27 cellular contexts compared by ENCODE assay signal in the genomic region with DNA sequence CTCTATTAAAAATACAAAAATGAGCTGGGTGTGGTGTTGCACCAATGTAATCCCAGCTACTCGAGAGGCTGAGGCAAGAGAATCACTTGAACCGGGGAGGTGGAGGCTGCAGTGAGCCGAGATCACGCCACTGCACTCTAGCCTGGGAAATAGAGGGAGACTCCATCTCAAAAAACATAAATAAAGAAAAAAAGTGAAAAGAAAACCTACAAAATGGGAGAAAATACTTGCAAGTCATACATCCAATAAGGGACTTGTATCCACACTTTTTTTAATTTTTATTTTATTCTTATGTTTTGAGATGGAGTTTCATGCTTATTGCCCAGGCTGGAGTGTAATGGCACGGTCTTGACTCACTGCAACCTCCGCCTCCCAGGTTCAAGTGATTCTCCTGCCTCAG.
"Had no signal": no experiment of that assay in that cellular context is flagged by ENCODE, and none has a peak within 500 bp of the region (broad histone marks: within the 10 kb centered on the region; RNA-seq: fewer than 3 reads in every experiment).

No MANE protein-coding gene starts in this region.

- ATAC-seq: activated CD8-positive, alpha-beta T cell treated with anti-CD3 and anti-CD28 coated beads, Interleukin-2, amount 10 ng/mL, durations not matched to agents 7 days and 5 days; activated naive CD8-positive, alpha-beta T cell treated with anti-CD3 and anti-CD28 coated beads, Interleukin-2, amount 50 U/mL, for 24 hours; Panc1; Right ventricle myocardium inferior had no signal

- DNase-seq: activated CD4-positive, alpha-beta T cell treated with anti-CD3 and anti-CD28 coated beads for 1 hour; activated CD4-positive, alpha-beta T cell treated with anti-CD3 and anti-CD28 coated beads for 48 hours; activated CD4-positive, alpha-beta T cell treated with anti-CD3 and anti-CD28 coated beads, Interleukin-2, amount 50 U/mL, for 48 hours; activated CD4-positive, CD25-positive, alpha-beta regulatory T cell; activated CD8-positive, alpha-beta T cell treated with anti-CD3 and anti-CD28 coated beads, Interleukin-2, amount 10 ng/mL, durations not matched to agents 7 days and 5 days; activated gamma-delta T cell; activated naive CD4-positive, alpha-beta T cell treated with Interleukin-2 at 50 U/mL for 16 hours; activated naive CD8-positive, alpha-beta T cell treated with anti-CD3 and anti-CD28 coated beads, Interleukin-2, amount 50 U/mL, for 24 hours; activated T-cell treated with anti-CD3 and anti-CD28 coated beads, Interleukin-2, amount 50 U/mL, for 24 hours; anterior cingulate cortex; caudate nucleus; Karpas-422; KBM-7; NCI-H1048; NCI-H1436 treated with DMSO at 0.1 percent for 48 hours; NCI-H1694 treated with DMSO at 0.1 percent for 48 hours; NCI-H2029; NCI-H345; NCI-H524 treated with DMSO at 0.1 percent for 48 hours; RPMI8226; SW 1271; T-helper 1 cell; T1000; WERI-Rb-1 had no signal

- H3K27ac ChIP-seq: WERI-Rb-1 had no signal

- FAIRE-seq: bronchial epithelial cell had no signal
